1 cellular context compared by ENCODE assay signal in the genomic region with DNA sequence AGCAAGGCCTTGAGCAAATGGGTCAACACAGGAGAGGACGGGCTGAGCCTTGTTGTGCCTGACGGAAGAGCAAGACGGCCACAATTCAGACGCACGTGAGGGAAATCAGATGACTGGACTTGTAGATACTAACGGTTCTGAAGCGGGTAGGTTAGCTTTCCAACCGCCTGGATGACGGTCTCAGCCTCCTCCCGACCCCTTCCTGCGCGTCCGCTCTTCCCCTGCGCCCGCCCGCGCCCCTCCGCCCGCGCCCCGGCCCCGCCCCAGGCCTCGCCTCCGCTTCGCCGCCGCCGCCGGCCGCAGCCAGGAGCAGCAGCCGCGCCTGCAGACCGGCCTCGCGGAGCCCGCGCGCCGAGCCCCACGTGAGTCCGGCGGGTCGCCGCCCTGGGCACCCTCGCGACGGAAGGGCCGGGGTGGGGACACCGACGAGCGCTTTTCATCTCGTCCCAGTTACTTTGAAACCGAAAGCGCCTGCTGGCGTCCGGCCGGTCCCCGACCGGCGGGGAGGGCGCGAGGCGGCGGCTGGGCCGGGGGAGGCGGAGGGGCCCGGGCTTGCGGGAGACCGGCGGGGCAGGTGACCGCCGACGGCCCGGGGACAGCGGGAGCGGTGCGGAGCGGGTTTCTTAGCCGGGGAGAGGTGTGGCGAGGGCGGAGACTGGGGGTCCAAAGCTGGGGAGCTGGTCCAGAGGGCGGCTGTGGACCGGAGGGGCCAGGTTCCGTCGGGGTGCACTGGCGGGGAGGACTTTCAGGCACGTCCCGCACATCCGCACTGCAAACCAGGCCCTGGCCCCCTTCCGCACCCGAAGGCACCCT.
TF ChIP-seq lines count a peak whose summit lies in the region.

A gene with protein sequence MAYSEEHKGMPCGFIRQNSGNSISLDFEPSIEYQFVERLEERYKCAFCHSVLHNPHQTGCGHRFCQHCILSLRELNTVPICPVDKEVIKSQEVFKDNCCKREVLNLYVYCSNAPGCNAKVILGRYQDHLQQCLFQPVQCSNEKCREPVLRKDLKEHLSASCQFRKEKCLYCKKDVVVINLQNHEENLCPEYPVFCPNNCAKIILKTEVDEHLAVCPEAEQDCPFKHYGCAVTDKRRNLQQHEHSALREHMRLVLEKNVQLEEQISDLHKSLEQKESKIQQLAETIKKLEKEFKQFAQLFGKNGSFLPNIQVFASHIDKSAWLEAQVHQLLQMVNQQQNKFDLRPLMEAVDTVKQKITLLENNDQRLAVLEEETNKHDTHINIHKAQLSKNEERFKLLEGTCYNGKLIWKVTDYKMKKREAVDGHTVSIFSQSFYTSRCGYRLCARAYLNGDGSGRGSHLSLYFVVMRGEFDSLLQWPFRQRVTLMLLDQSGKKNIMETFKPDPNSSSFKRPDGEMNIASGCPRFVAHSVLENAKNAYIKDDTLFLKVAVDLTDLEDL (plus strand): TSS at position 306 of the 813 bp plus-strand sequence. CDS start 26,407 bp downstream, outside the sequence.

TF ChIP-seq in WTC11, 78 proteins besides CTCF, POLR2A, EP300 and RAD21 (continued from another document):
- TF ChIP-seq, protein P1, sequence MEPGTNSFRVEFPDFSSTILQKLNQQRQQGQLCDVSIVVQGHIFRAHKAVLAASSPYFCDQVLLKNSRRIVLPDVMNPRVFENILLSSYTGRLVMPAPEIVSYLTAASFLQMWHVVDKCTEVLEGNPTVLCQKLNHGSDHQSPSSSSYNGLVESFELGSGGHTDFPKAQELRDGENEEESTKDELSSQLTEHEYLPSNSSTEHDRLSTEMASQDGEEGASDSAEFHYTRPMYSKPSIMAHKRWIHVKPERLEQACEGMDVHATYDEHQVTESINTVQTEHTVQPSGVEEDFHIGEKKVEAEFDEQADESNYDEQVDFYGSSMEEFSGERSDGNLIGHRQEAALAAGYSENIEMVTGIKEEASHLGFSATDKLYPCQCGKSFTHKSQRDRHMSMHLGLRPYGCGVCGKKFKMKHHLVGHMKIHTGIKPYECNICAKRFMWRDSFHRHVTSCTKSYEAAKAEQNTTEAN (CRISPR knock-in tag; IDR thresholded peaks at IDR 0.05), result no peak
- TF ChIP-seq, protein P2, sequence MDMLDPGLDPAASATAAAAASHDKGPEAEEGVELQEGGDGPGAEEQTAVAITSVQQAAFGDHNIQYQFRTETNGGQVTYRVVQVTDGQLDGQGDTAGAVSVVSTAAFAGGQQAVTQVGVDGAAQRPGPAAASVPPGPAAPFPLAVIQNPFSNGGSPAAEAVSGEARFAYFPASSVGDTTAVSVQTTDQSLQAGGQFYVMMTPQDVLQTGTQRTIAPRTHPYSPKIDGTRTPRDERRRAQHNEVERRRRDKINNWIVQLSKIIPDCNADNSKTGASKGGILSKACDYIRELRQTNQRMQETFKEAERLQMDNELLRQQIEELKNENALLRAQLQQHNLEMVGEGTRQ (CRISPR knock-in tag; IDR thresholded peaks at IDR 0.05), result no peak
- TF ChIP-seq, protein P3, sequence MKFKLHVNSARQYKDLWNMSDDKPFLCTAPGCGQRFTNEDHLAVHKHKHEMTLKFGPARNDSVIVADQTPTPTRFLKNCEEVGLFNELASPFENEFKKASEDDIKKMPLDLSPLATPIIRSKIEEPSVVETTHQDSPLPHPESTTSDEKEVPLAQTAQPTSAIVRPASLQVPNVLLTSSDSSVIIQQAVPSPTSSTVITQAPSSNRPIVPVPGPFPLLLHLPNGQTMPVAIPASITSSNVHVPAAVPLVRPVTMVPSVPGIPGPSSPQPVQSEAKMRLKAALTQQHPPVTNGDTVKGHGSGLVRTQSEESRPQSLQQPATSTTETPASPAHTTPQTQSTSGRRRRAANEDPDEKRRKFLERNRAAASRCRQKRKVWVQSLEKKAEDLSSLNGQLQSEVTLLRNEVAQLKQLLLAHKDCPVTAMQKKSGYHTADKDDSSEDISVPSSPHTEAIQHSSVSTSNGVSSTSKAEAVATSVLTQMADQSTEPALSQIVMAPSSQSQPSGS (CRISPR knock-in tag; IDR thresholded peaks at IDR 0.05; ENCODE audit: borderline replicate concordance, low read depth), result no peak
- 0 out of 2 replicates have a peak, but pooled peaks have one; percentile 40 for TF ChIP-seq SP1 (CRISPR knock-in tag; conservative IDR thresholded peaks at IDR 0.05)
